Comparison of ENCODE assay signal across 9 cellular contexts in the genomic region with DNA sequence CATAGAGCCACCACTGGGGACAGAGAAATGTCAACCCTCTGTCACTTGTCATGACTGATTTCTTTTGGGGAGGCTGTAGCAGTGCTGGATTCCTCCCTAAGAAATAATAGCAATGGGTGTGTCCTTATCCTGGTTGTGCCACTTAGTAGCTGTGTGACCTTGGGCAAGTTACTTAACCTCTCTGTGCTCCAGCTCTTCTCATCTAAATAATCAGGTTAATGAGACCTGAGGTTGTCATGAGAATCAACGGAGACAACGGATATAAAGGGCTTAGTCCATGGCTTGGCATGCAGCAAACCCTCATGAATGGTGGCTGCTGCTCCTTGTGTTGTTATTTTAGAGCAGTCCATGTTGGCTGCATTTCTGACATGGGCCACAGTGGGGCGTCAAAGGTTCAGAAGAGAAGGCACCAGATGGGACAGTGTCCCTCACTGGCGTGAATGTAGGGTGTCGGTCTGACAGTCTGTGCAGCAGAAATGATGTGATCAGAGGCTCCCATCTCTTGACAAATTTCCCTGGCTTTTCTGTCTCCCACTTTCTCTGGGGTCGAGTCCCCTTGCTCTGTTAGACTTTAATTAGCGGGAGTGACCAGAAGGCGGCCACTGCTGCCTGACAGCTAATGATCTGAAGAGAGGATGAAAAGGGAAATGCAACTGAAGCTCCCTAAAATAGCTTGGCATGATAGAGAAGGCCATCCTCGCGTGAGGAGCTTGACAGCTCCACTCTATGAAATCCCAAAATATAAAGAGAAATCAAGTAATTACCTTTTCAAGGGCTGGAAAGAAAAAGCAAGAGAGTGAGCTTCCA.
DNase-seq lines count a peak whose midpoint lies in the region; ATAC-seq, FAIRE-seq and TF ChIP-seq lines count a peak whose summit lies in the region.
"Had no signal": no experiment of that assay in that cellular context is flagged by ENCODE, and none has a peak within 500 bp of the region (broad histone marks: within the 10 kb centered on the region; RNA-seq: fewer than 3 reads in every experiment).

No MANE protein-coding gene starts in this region.

- no peak overlapping the region for H3K27ac Mint-ChIP-seq in GM23338
- H3K27ac Mint-ChIP-seq in mesothelial cell of epicardium = no peak overlapping the region
- H3K27ac Mint-ChIP-seq: naive thymus-derived CD4-positive, alpha-beta T cell had no signal

- H4K20me1 ChIP-seq in GM23338 (replicated peaks; ENCODE audit: insufficient read depth) (no peaks in the 10 kb centered on the region), KMS-11 (ENCODE audit: insufficient read depth) (no peaks in the 10 kb centered on the region), endothelial cell of umbilical vein (replicated peaks; ENCODE audit: control insufficient read depth, extremely low read depth, insufficient read depth, low read length) (no peaks in the 10 kb centered on the region)

- no peak overlapping the region for H3K27ac ChIP-seq in GM23338 (ENCODE audit: low read depth)
- no peak overlapping the region for H3K27ac ChIP-seq in KMS-11
- H3K27ac ChIP-seq in endothelial cell of umbilical vein (ENCODE audit: insufficient read depth, low read depth, low read length) = no peak overlapping the region

- H3K4me1 Mint-ChIP-seq in GM23338 = peaks cover 17% of the 10 kb centered on the region
- H3K4me1 Mint-ChIP-seq in mesothelial cell of epicardium = no peaks in the 10 kb centered on the region
- H3K4me1 Mint-ChIP-seq: naive thymus-derived CD4-positive, alpha-beta T cell had no signal

- H3K79me2 ChIP-seq in GM23338 (replicated peaks; ENCODE audit: insufficient read depth) = no peaks in the 10 kb centered on the region
- no peaks in the 10 kb centered on the region for H3K79me2 ChIP-seq in KMS-11 (ENCODE audit: insufficient read depth, low read depth)
- no peaks in the 10 kb centered on the region for H3K79me2 ChIP-seq in endothelial cell of umbilical vein (ENCODE audit: control insufficient read depth, insufficient read depth, low read length)

- CTCF ChIA-PET in endothelial cell of umbilical vein (lab: Charles Lee) = interaction anchor here (0.5 to 2.5 kb wide), 21 partner anchors 9 to 1818 kb away, joined by 3 to 20 read pairs (median 4); a partner anchor contains a TSS

- H3K4me2 ChIP-seq in GM23338 (no peak overlapping the region; the same call in 1 of the 2 replicates), KMS-11 (no peak overlapping the region), endothelial cell of umbilical vein (ENCODE audit: insufficient read depth, low read length) (no peak overlapping the region)

- POLR2A ChIA-PET in endothelial cell of umbilical vein (lab: Charles Lee) = no interaction called here

- no peaks in the 10 kb centered on the region for H3F3A ChIP-seq in GM23338 (replicated peaks; ENCODE audit: low read depth)

- dilution Hi-C loops in endothelial cell of umbilical vein (cut with MboI; ENCODE audit: extremely low pct_ligation_motif_present, low sequenced_read_pairs) = no loop called here

- no peaks in the 10 kb centered on the region for H3K36me3 Mint-ChIP-seq in GM23338 (ENCODE audit: low read depth)
- H3K36me3 Mint-ChIP-seq in mesothelial cell of epicardium = no peaks in the 10 kb centered on the region

- H3K4me3 Mint-ChIP-seq in GM23338 = no peak overlapping the region
- peak overlapping the region; percentile 26 for H3K4me3 Mint-ChIP-seq in mesothelial cell of epicardium
- H3K4me3 Mint-ChIP-seq: naive thymus-derived CD4-positive, alpha-beta T cell had no signal

- 0 out of 2 replicates have a peak overlapping the region, but pooled peaks have one; percentile 25 for H3K4me3 ChIP-seq in GM23338
- no peak overlapping the region for H3K4me3 ChIP-seq in KMS-11 (IDR thresholded peaks at IDR 0.05; ENCODE audit: insufficient read depth, low read depth, low read length)
- H3K4me3 ChIP-seq in endothelial cell of umbilical vein (replicated peaks in 1 of 3; ENCODE audit: insufficient read depth in 1 of 3, low read depth in 1 of 3, low read length in 3 of 3) = no peak overlapping the region

- ATAC-seq in GM23338 = peak; percentile 90
- ATAC-seq: naive thymus-derived CD4-positive, alpha-beta T cell had no signal

- TF ChIP-seq POLR2A in endothelial cell of umbilical vein (IDR thresholded peaks at IDR 0.05; ENCODE audit: low read depth, low read length) = no peak

- DNase-seq in A172 (ENCODE audit: low spot score) (peak; percentile 49), GM04503 (ENCODE audit: low read depth) (peak; percentile 3), GM23338 (ENCODE audit: low spot score) (peak; percentile 94), SK-N-DZ (ENCODE audit: low spot score) (peak; percentile 75), endothelial cell of umbilical vein (ENCODE audit: low read depth, low spot score) (peak; percentile 52), mesothelial cell of epicardium (ENCODE audit: low spot score in 2 of 2, unreplicated experiment in 2 of 2) (peak; percentile 41 to 81), CD1c-positive myeloid dendritic cell (ENCODE audit: extremely low spot score) (no peak)

- no peaks in the 10 kb centered on the region for H3K9me1 ChIP-seq in endothelial cell of umbilical vein (replicated peaks; ENCODE audit: control insufficient read depth, extremely low read depth, insufficient read depth, low read length)

- H3K9me3 Mint-ChIP-seq in GM23338 (no peaks in the 10 kb centered on the region), mesothelial cell of epicardium (no peaks in the 10 kb centered on the region)

- FAIRE-seq in endothelial cell of umbilical vein (lab: Jason Lieb, UNC) = peak; percentile 62

- H3K9ac ChIP-seq in KMS-11 (no peak overlapping the region), endothelial cell of umbilical vein (replicated peaks; ENCODE audit: extremely low read depth, insufficient read depth, low read length) (no peak overlapping the region)

- peak; percentile 96 for TF ChIP-seq CTCF in GM23338 (conservative IDR thresholded peaks at IDR 0.05; ENCODE audit: low read depth in 2 of 2)
- peak; percentile 47 for TF ChIP-seq CTCF in KMS-11 (conservative IDR thresholded peaks at IDR 0.05; ENCODE audit: low read depth, low read length)
- peak; percentile 44 to 63 for TF ChIP-seq CTCF in endothelial cell of umbilical vein (IDR thresholded peaks at IDR 0.05; ENCODE audit: extremely low read depth in 1 of 2, insufficient read depth in 1 of 2, low read depth in 1 of 2, low read length in 2 of 2)
- peak; percentile 73 for TF ChIP-seq CTCF in mesothelial cell of epicardium (IDR thresholded peaks at IDR 0.05; ENCODE audit: unreplicated experiment)

- H3K27me3 ChIP-seq in GM23338 (ENCODE audit: insufficient read depth) (no peaks in the 10 kb centered on the region), KMS-11 (ENCODE audit: insufficient read depth, low read depth) (no peaks in the 10 kb centered on the region), endothelial cell of umbilical vein (ENCODE audit: control insufficient read depth in 2 of 2, insufficient read depth in 2 of 2, low read length in 2 of 2) (peaks cover 2 to 7% of the 10 kb centered on the region in 2 experiments)

- H3K27me3 Mint-ChIP-seq in GM23338 (ENCODE audit: insufficient read depth, low read depth, poor library complexity) (peaks cover 3% of the 10 kb centered on the region), mesothelial cell of epicardium (ENCODE audit: low read depth) (peaks cover 62% of the 10 kb centered on the region)

- no peaks in the 10 kb centered on the region for H3K9me2 ChIP-seq in GM23338 (ENCODE audit: insufficient read depth)

- no peaks in the 10 kb centered on the region for H3K36me3 ChIP-seq in GM23338 (ENCODE audit: insufficient read depth)
- no peaks in the 10 kb centered on the region for H3K36me3 ChIP-seq in KMS-11 (ENCODE audit: insufficient read depth)
- no peaks in the 10 kb centered on the region for H3K36me3 ChIP-seq in endothelial cell of umbilical vein (ENCODE audit: control insufficient read depth in 2 of 2, extremely low read depth in 1 of 2, insufficient read depth in 2 of 2, low read length in 2 of 2)

- H2AFZ ChIP-seq in GM23338 (peak overlapping the region; percentile 64; the same call in 1 of the 2 replicates), KMS-11 (ENCODE audit: low read depth) (no peak overlapping the region), endothelial cell of umbilical vein (ENCODE audit: low read depth, low read length) (no peak overlapping the region)

- no peaks in the 10 kb centered on the region for H3K4me1 ChIP-seq in GM23338 (ENCODE audit: insufficient read depth)
- H3K4me1 ChIP-seq in KMS-11 (ENCODE audit: low read depth, poor library complexity, severe bottlenecking) = no peaks in the 10 kb centered on the region
- no peaks in the 10 kb centered on the region for H3K4me1 ChIP-seq in endothelial cell of umbilical vein (ENCODE audit: control insufficient read depth, extremely low read depth, insufficient read depth, low read length)

- no peaks in the 10 kb centered on the region for H3K9me3 ChIP-seq in endothelial cell of umbilical vein (replicated peaks; ENCODE audit: control insufficient read depth, insufficient read depth, low read length)

- no TSS peak for BruUV-seq in endothelial cell of umbilical vein (replicated peaks; lab: Mats Ljungman, UMichigan)

- intact Hi-C loops in endothelial cell of umbilical vein (cut with micrococcal nuclease) = loop anchor here (1.0 to 5.0 kb wide), 4 partner anchors 527 to 1153 kb away; a partner anchor contains a TSS

TF ChIP-seq in GM23338, 12 proteins besides CTCF, POLR2A, EP300 and RAD21 (continues in another document):
- TF ChIP-seq CREB1 (CRISPR knock-in tag; IDR thresholded peaks at IDR 0.05; ENCODE audit: low read depth) (no peak), JUNB (IDR thresholded peaks at IDR 0.05; ENCODE audit: unreplicated experiment) (no peak), EZH2 (IDR thresholded peaks at IDR 0.05; ENCODE audit: low read depth, unreplicated experiment) (no peak), POLR2AphosphoS5 (IDR thresholded peaks at IDR 0.05; ENCODE audit: low read depth) (no peak), ZNF114 (CRISPR knock-in tag; IDR thresholded peaks at IDR 0.05) (no peak)

TF ChIP-seq in endothelial cell of umbilical vein, 7 proteins besides CTCF, POLR2A, EP300 and RAD21:
- TF ChIP-seq FOS (IDR thresholded peaks at IDR 0.05; ENCODE audit: borderline replicate concordance, insufficient read depth, low read length) = no peak
- no peak for TF ChIP-seq JUN (IDR thresholded peaks at IDR 0.05; ENCODE audit: borderline replicate concordance, insufficient read depth, insufficient read length, low read depth)
- no peak for TF ChIP-seq MYC (IDR thresholded peaks at IDR 0.05; ENCODE audit: low read depth, low read length)
- no peak for TF ChIP-seq POLR2AphosphoS5 (IDR thresholded peaks at IDR 0.05; ENCODE audit: insufficient read depth, low read depth, low read length)
- TF ChIP-seq, protein P1, sequence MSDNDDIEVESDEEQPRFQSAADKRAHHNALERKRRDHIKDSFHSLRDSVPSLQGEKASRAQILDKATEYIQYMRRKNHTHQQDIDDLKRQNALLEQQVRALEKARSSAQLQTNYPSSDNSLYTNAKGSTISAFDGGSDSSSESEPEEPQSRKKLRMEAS (IDR thresholded peaks at IDR 0.05; ENCODE audit: insufficient read depth, insufficient read length) = no peak
- TF ChIP-seq GATA2 (IDR thresholded peaks at IDR 0.05; ENCODE audit: insufficient read depth, insufficient read length, low read depth, low read length) = no peak
- TF ChIP-seq EZH2 (IDR thresholded peaks at IDR 0.05; ENCODE audit: borderline replicate concordance, low read depth, low read length, severe bottlenecking) = no peak
